In genomic region chrX:136039968-136040367, GRCh38 we compare ENCODE assay signal across 2 cellular contexts.
TF ChIP-seq lines count a peak whose summit lies in the region.

No MANE protein-coding gene starts in this region.

TF ChIP-seq in SK-N-SH treated with all-trans-retinoic acid at 6 μM for 48 hours, 23 proteins besides CTCF, POLR2A, EP300 and RAD21 (continued from another document):
- TF ChIP-seq PATZ1 (CRISPR knock-in tag; IDR thresholded peaks at IDR 0.05; ENCODE audit: borderline replicate concordance) (no peak), ZNF8 (CRISPR knock-in tag; IDR thresholded peaks at IDR 0.05) (no peak), TOX (CRISPR knock-in tag; IDR thresholded peaks at IDR 0.05; ENCODE audit: borderline replicate concordance) (no peak), CREB5 (CRISPR knock-in tag; IDR thresholded peaks at IDR 0.05; ENCODE audit: low read depth) (no peak), SNAI2 (CRISPR knock-in tag; IDR thresholded peaks at IDR 0.05) (no peak), ZFP30 (CRISPR knock-in tag; IDR thresholded peaks at IDR 0.05) (no peak), ZNF70 (CRISPR knock-in tag; IDR thresholded peaks at IDR 0.05) (no peak), GLIS3 (CRISPR knock-in tag; IDR thresholded peaks at IDR 0.05) (no peak), ESRRG (CRISPR knock-in tag; IDR thresholded peaks at IDR 0.05) (no peak), CSRNP3 (CRISPR knock-in tag; IDR thresholded peaks at IDR 0.05) (no peak), ZC3H10 (CRISPR knock-in tag; IDR thresholded peaks at IDR 0.05) (no peak), ZNF565 (CRISPR knock-in tag; conservative IDR thresholded peaks at IDR 0.05; ENCODE audit: low read depth) (no peak), OSR1 (CRISPR knock-in tag; IDR thresholded peaks at IDR 0.05) (no peak), ZFP3 (CRISPR knock-in tag; IDR thresholded peaks at IDR 0.05) (no peak)

TF ChIP-seq in SK-N-SH, 30 proteins besides CTCF, POLR2A, EP300 and RAD21 (continued from another document):
- no peak for TF ChIP-seq ZBTB33 (IDR thresholded peaks at IDR 0.05; ENCODE audit: borderline replicate concordance, low read depth)
- no peak for TF ChIP-seq USF1 (IDR thresholded peaks at IDR 0.05; ENCODE audit: borderline replicate concordance, low read depth)
- no peak for TF ChIP-seq RXRA (IDR thresholded peaks at IDR 0.05; ENCODE audit: borderline replicate concordance, low read depth)
- TF ChIP-seq FOSL2 (IDR thresholded peaks at IDR 0.05; ENCODE audit: borderline replicate concordance, low read depth), result no peak
- no peak for TF ChIP-seq PBX3 (IDR thresholded peaks at IDR 0.05)
- TF ChIP-seq SMC3 (IDR thresholded peaks at IDR 0.05; ENCODE audit: low read depth, low read length), result no peak
